In the genomic region with DNA sequence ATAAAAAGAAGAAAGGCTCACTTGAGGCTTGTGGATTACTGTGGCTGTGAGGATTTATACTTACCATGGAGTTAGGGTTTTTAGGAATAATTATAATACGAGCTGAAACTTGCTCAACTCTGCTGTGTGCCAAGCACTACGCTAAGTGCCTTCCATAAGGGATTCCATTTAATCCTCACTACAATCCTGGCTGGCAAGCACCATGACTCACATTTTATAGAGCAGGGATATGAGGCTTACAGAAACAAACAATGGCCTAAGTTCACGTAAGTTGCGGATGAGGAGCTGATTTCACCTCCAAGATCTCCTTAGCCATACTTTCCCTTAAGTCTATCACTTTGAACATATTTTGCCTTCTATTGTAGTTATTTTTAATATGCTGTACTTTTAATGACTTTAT, we compare ENCODE assay signal across 18 cellular contexts. TPM values are rescaled to one million over a fixed set of nuclear protein-coding genes. Genes with fewer than 3 reads are reported as not detected.
A peak's percentile ranks its signal among the peaks of the same experiment; 100 is the strongest.
DNase-seq lines count a peak whose midpoint lies in the region; ATAC-seq, FAIRE-seq and TF ChIP-seq lines count a peak whose summit lies in the region.
"Had no signal": no experiment of that assay in that cellular context is flagged by ENCODE, and none has a peak within 500 bp of the region (broad histone marks: within the 10 kb centered on the region; RNA-seq: fewer than 3 reads in every experiment).

No MANE protein-coding gene starts in this region.

- no peak for TF ChIP-seq RAD21 in A549 (conservative IDR thresholded peaks at IDR 0.05 in 1 of 2, IDR thresholded peaks at IDR 0.05 in 1 of 2)

- H3K36me3 ChIP-seq in HEK293 (ENCODE audit: control insufficient read depth in 2 of 2, insufficient read depth in 1 of 2, low read length in 2 of 2) = no peaks in the 10 kb centered on the region
- H3K36me3 ChIP-seq: uterus had no signal

- H3K4me2 ChIP-seq in A549 = no peak overlapping the region

- peak in 1 of 2 experiments; percentile 77; a peak in 4 of 6 replicates for ATAC-seq in A549
- peak; percentile 98 for ATAC-seq in foreskin keratinocyte
- ATAC-seq in left lobe of liver = no peak
- ATAC-seq in right cardiac atrium = no peak
- ATAC-seq: activated T-cell treated with anti-CD3 and anti-CD28 coated beads, Interleukin-2, amount 50 U/mL, for 72 hours; left colon; SK-N-SH treated with all-trans-retinoic acid at 6 μM for 48 hours had no signal

- peaks cover 3% of the 10 kb centered on the region; the same call in 1 of the 3 replicates for H3K4me1 ChIP-seq in A549
- H3K4me1 ChIP-seq in HEK293 (ENCODE audit: control insufficient read depth, insufficient read depth, low read length) = no peaks in the 10 kb centered on the region
- peaks cover 4% of the 10 kb centered on the region for H3K4me1 ChIP-seq in foreskin keratinocyte
- H3K4me1 ChIP-seq in right cardiac atrium (ENCODE audit: control insufficient read depth, insufficient read depth, low read length) = no peaks in the 10 kb centered on the region
- H3K4me1 ChIP-seq: uterus had no signal

- 65% methylated on average over 4 of the region's 4 CpGs for WGBS in A549 (ENCODE audit: missing lambda C conversion rate)
- 86% methylated on average over 4 of the region's 4 CpGs for WGBS in right cardiac atrium

- DNase-seq in A549 (ENCODE audit: low read depth in 1 of 2, low spot score in 1 of 2) (peak; percentile 29 to 52), astrocyte of the hippocampus (ENCODE audit: low read depth, low spot score) (peak; percentile 71), foreskin keratinocyte (peak; percentile 66 to 87), RCC 7860 (ENCODE audit: low spot score) (no peak), left lobe of liver (ENCODE audit: low spot score) (no peak), right cardiac atrium (no peak)
- no peak for DNase-seq in stimulated activated CD4-positive, alpha-beta T cell treated with anti-CD3 and anti-CD28 coated beads, Interleukin-1b, Interleukin-23, amount 100 ng/mL, for 48 hours
- DNase-seq: activated CD4-positive, alpha-beta memory T cell treated with anti-CD3 and anti-CD28 coated beads, Interleukin-2, amount 10 ng/mL, durations not matched to agents 7 days and 5 days; activated T-cell treated with anti-CD3 and anti-CD28 coated beads, Interleukin-2, amount 50 U/mL, for 72 hours; anterior cingulate cortex; Caco-2; Karpas-422; left colon; uterus had no signal

- no peak overlapping the region for H3K4me3 ChIP-seq in A549
- no peak overlapping the region for H3K4me3 ChIP-seq in HEK293 (ENCODE audit: low read depth, low read length)
- no peak overlapping the region for H3K4me3 ChIP-seq in right cardiac atrium (ENCODE audit: low read length)
- H3K4me3 ChIP-seq: coronary artery, uterus had no signal

- POLR2A ChIA-PET in A549 (lab: Yijun Ruan, JAX) (no interaction called here), HEK293 (lab: Yijun Ruan, JAX) (interaction anchor here (0.6 to 1.3 kb wide), 2 partner anchors 15 to 30 kb away, joined by 3 to 5 read pairs; no protein-coding TSS in a partner anchor)

- TF ChIP-seq CTCF in A549 (IDR thresholded peaks at IDR 0.05) (no peak), HEK293 (tag by site-specific recombination; IDR thresholded peaks at IDR 0.05) (no peak), foreskin keratinocyte (conservative IDR thresholded peaks at IDR 0.05) (no peak)

- FAIRE-seq in A549 (lab: Jason Lieb, UNC) (no peak), RCC 7860 (lab: Jason Lieb, UNC) (no peak)
- FAIRE-seq: TTC549 had no signal

- H3K27ac ChIP-seq in A549 (no peak overlapping the region), HEK293 (ENCODE audit: extremely low read depth, low read depth, low read length) (no peak overlapping the region), foreskin keratinocyte (no peak overlapping the region), right cardiac atrium (ENCODE audit: low read length) (no peak overlapping the region)
- H3K27ac ChIP-seq: coronary artery, uterus had no signal

- no peaks in the 10 kb centered on the region for H3K27me3 ChIP-seq in foreskin keratinocyte
- no peaks in the 10 kb centered on the region for H3K27me3 ChIP-seq in right cardiac atrium (ENCODE audit: control insufficient read depth, insufficient read depth)
- H3K27me3 ChIP-seq: uterus had no signal

- intact Hi-C loops in right cardiac atrium (cut with DNase I) = no loop called here

- no peaks in the 10 kb centered on the region for H3K9me3 ChIP-seq in A549
- H3K9me3 ChIP-seq in HEK293 (ENCODE audit: control insufficient read depth, insufficient read depth, low read depth, low read length) = no peaks in the 10 kb centered on the region
- H3K9me3 ChIP-seq in right cardiac atrium (ENCODE audit: control insufficient read depth, low read length) = no peaks in the 10 kb centered on the region
- H3K9me3 ChIP-seq: Caco-2, uterus had no signal

- no peak for TF ChIP-seq EP300 in A549 (IDR thresholded peaks at IDR 0.05)

- CTCF ChIA-PET in A549 (lab: Yijun Ruan, JAX) = interaction anchor here (0.6 to 3.3 kb wide), 6 partner anchors 21 to 444 kb away, joined by 3 to 18 read pairs (median 3); partner anchors contain the start of gene ARL8B
- CTCF ChIA-PET in HEK293 (lab: Yijun Ruan, JAX) = interaction anchor here (0.5 to 1.3 kb wide), 2 partner anchors 150 to 358 kb away, joined by 3 read pairs; no protein-coding TSS in a partner anchor

- TF ChIP-seq POLR2A in A549 (IDR thresholded peaks at IDR 0.05; ENCODE audit: low read length) = no peak

TF ChIP-seq in A549, 52 proteins besides CTCF, POLR2A, EP300 and RAD21:
- TF ChIP-seq BCL3 (IDR thresholded peaks at IDR 0.05) (no peak), KDM5A (IDR thresholded peaks at IDR 0.05) (no peak)

TF ChIP-seq in HEK293, 187 proteins besides CTCF, POLR2A, EP300 and RAD21:
- TF ChIP-seq ZBTB17 (tag by site-specific recombination; IDR thresholded peaks at IDR 0.05) (peak; percentile 37; the same call in 1 of the 2 replicates), HOXD13 (CRISPR knock-in tag; IDR thresholded peaks at IDR 0.05; ENCODE audit: borderline replicate concordance) (no peak), ZNF184 (tag by site-specific recombination; IDR thresholded peaks at IDR 0.05) (peak; percentile 67; the same call in 1 of the 2 replicates), IKZF3 (tag by site-specific recombination; IDR thresholded peaks at IDR 0.05) (no peak), MZF1 (tag by site-specific recombination; IDR thresholded peaks at IDR 0.05; ENCODE audit: borderline replicate concordance) (peak; percentile 93), ZNF600 (tag by site-specific recombination; IDR thresholded peaks at IDR 0.05) (peak; percentile 37; the same call in 1 of the 2 replicates), ZNF221 (tag by site-specific recombination; IDR thresholded peaks at IDR 0.05; ENCODE audit: borderline replicate concordance) (no peak), ZNF561 (tag by site-specific recombination; IDR thresholded peaks at IDR 0.05; ENCODE audit: borderline replicate concordance) (0 out of 2 replicates have a peak, but pooled peaks have one; percentile 38), ZNF629 (tag by site-specific recombination; IDR thresholded peaks at IDR 0.05) (0 out of 2 replicates have a peak, but pooled peaks have one; percentile 20), KLF9 (tag by site-specific recombination; IDR thresholded peaks at IDR 0.05; ENCODE audit: low read depth) (no peak), ZEB2 (tag by site-specific recombination; IDR thresholded peaks at IDR 0.05) (0 out of 2 replicates have a peak, but pooled peaks have one; percentile 21)
- TF ChIP-seq, protein P1, sequence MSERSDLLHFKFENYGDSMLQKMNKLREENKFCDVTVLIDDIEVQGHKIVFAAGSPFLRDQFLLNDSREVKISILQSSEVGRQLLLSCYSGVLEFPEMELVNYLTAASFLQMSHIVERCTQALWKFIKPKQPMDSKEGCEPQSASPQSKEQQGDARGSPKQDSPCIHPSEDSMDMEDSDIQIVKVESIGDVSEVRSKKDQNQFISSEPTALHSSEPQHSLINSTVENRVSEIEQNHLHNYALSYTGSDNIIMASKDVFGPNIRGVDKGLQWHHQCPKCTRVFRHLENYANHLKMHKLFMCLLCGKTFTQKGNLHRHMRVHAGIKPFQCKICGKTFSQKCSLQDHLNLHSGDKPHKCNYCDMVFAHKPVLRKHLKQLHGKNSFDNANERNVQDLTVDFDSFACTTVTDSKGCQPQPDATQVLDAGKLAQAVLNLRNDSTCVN (tag by site-specific recombination; optimal IDR thresholded peaks at IDR 0.05) = no peak

RNA-seq across cellular contexts. Expression of gene ARL8B, which starts 43.9 kb away (rescaled TPM):
- 51.2 and 85.3 TPM in 2 replicates for polyA plus RNA-seq in A549 (2011; rRNA removed)
- 22.2 and 27.9 TPM in 2 replicates for polyA plus RNA-seq in A549 (2012; cell fraction: cytosol; rRNA removed)
- polyA plus RNA-seq in A549 (2012; cell fraction: nucleus; rRNA removed) = 16.9 and 25.4 TPM in 2 replicates
- polyA plus RNA-seq in A549 (2017; fragmentation: RNase III; extraction: RNeasy Plus Mini Kit Qiagen cat#74134 plus additional on column Dnase treatment) = 49.5 to 51.7 TPM (median 50.4 TPM) in 3 replicates
- 10.4 and 12.4 TPM in 2 replicates for polyA minus RNA-seq in A549 (2011; rRNA and poly(A)+ RNA removed)
- 54.6 and 64.3 TPM in 2 replicates for total RNA-seq in foreskin keratinocyte
- 32.8 and 33.5 TPM in 2 replicates for polyA plus RNA-seq in foreskin keratinocyte
- 22.2 TPM for total RNA-seq in left lobe of liver
- total RNA-seq in right cardiac atrium = 10 to 100 TPM; 56.7 to 67.8 (median 60.9) TPM
- 49.1 TPM for polyA plus RNA-seq in right cardiac atrium

Comparison
In these comparisons a context has a peak if more than half of its experiments do, and no peak if none do; other contexts are left out.
1. DNase-seq: peak in A549 (2 of 2), astrocyte of the hippocampus (single experiment) and foreskin keratinocyte (2 of 2); none in stimulated activated CD4-positive, alpha-beta T cell treated with anti-CD3 and anti-CD28 coated beads, Interleukin-1b, Interleukin-23, amount 100 ng/mL, for 48 hours (single experiment), RCC 7860 (single experiment), left lobe of liver (single experiment) and right cardiac atrium (0 of 3).